Comparison of ENCODE assay signal across 20 cellular contexts in genomic region chr4:152591876-152592275, GRCh38. TPM values are rescaled to one million over a fixed set of nuclear protein-coding genes. Genes with fewer than 3 reads are reported as not detected.
DNase-seq lines count a peak whose midpoint lies in the region; ATAC-seq, FAIRE-seq and TF ChIP-seq lines count a peak whose summit lies in the region.
"Had no signal": no experiment of that assay in that cellular context is flagged by ENCODE, and none has a peak within 500 bp of the region (broad histone marks: within the 10 kb centered on the region; RNA-seq: fewer than 3 reads in every experiment).

No MANE protein-coding gene starts in this region.

- no peaks in the 10 kb centered on the region for H3K79me2 ChIP-seq in astrocyte (ENCODE audit: insufficient read depth, low read length)
- H3K79me2 ChIP-seq in Karpas-422 (ENCODE audit: low read length) = no peaks in the 10 kb centered on the region
- no peaks in the 10 kb centered on the region for H3K79me2 ChIP-seq in trophoblast cell (ENCODE audit: control insufficient read depth, insufficient read depth, low read length, poor library complexity)

- no peak overlapping the region for H4K91ac ChIP-seq in trophoblast cell (ENCODE audit: low read depth, low read length)

- H3K36me3 ChIP-seq in astrocyte (ENCODE audit: insufficient read depth, low read length) (no peaks in the 10 kb centered on the region), Karpas-422 (ENCODE audit: insufficient read depth, low read length) (no peaks in the 10 kb centered on the region), trophoblast cell (ENCODE audit: control insufficient read depth in 1 of 2, insufficient read depth in 2 of 2, low read length in 2 of 2) (no peaks in the 10 kb centered on the region)
- H3K36me3 ChIP-seq: lower lobe of right lung had no signal

- H3K4me1 Mint-ChIP-seq in T-helper 2 cell treated with Interferon-gamma antibody and Interleukin-4, amounts not matched to agents 5 μg/mL and 100 μg/mL, for 36 hours (ENCODE audit: low read depth) = peaks cover 8% of the 10 kb centered on the region
- H3K4me1 Mint-ChIP-seq in astrocyte (ENCODE audit: low read depth, unreplicated experiment) = peaks cover 25% of the 10 kb centered on the region
- peaks cover 11% of the 10 kb centered on the region for H3K4me1 Mint-ChIP-seq in stimulated activated effector memory CD8-positive, alpha-beta T cell treated with anti-CD3 and anti-CD28 coated beads, Interleukin-12 subunit alpha, Interleukin-12 subunit beta, amount 100 ng/mL, for 72 hours

- no peak for DNase-seq in T-helper 2 cell treated with Interferon-gamma antibody and Interleukin-4, amounts not matched to agents 5 μg/mL and 100 μg/mL, for 36 hours (ENCODE audit: low spot score)
- DNase-seq in T-helper 2 cell (no peak), astrocyte (ENCODE audit: low read depth) (no peak), inferior parietal cortex (ENCODE audit: extremely low spot score) (peak; percentile 19), Karpas-422 (no peak), trophoblast cell (no peak), NCI-H2081 (lab: John Stamatoyannopoulos, UW) (no peak)
- no peak for DNase-seq in stimulated activated effector memory CD8-positive, alpha-beta T cell treated with anti-CD3 and anti-CD28 coated beads, Interleukin-12 subunit alpha, Interleukin-12 subunit beta, amount 100 ng/mL, for 72 hours (ENCODE audit: low spot score in 2 of 2)
- DNase-seq: activated CD4-positive, alpha-beta T cell treated with anti-CD3 and anti-CD28 coated beads for 1 hour; cerebellar nuclear complex; DND-41; natural killer cell had no signal

- no peak overlapping the region for H3K14ac ChIP-seq in trophoblast cell (ENCODE audit: low read length)

- no peak for TF ChIP-seq CTCF in astrocyte (IDR thresholded peaks at IDR 0.05; ENCODE audit: insufficient read depth, low read depth, low read length)

- H4K20me1 ChIP-seq in astrocyte (ENCODE audit: insufficient read depth, low read length) (no peaks in the 10 kb centered on the region), Karpas-422 (ENCODE audit: insufficient read depth, low read depth, low read length) (no peaks in the 10 kb centered on the region)

- H3K9me3 Mint-ChIP-seq in T-helper 2 cell treated with Interferon-gamma antibody and Interleukin-4, amounts not matched to agents 5 μg/mL and 100 μg/mL, for 36 hours = peaks cover 2% of the 10 kb centered on the region
- H3K9me3 Mint-ChIP-seq in astrocyte (ENCODE audit: unreplicated experiment) = no peaks in the 10 kb centered on the region
- no peaks in the 10 kb centered on the region for H3K9me3 Mint-ChIP-seq in stimulated activated effector memory CD8-positive, alpha-beta T cell treated with anti-CD3 and anti-CD28 coated beads, Interleukin-12 subunit alpha, Interleukin-12 subunit beta, amount 100 ng/mL, for 72 hours
- H3K9me3 Mint-ChIP-seq: effector memory CD8-positive, alpha-beta T cell; natural killer cell had no signal

- WGBS in trophoblast cell (ENCODE audit: extremely low coverage, insufficient coverage, insufficient read length) = no CpG with 5 or more reads among the region's 6 CpGs

- H4K12ac ChIP-seq in trophoblast cell (ENCODE audit: low read depth, low read length) = no peak overlapping the region

- no peak overlapping the region for H3K27ac Mint-ChIP-seq in T-helper 2 cell treated with Interferon-gamma antibody and Interleukin-4, amounts not matched to agents 5 μg/mL and 100 μg/mL, for 36 hours
- H3K27ac Mint-ChIP-seq in astrocyte (ENCODE audit: unreplicated experiment) = no peak overlapping the region
- H3K27ac Mint-ChIP-seq in stimulated activated effector memory CD8-positive, alpha-beta T cell treated with anti-CD3 and anti-CD28 coated beads, Interleukin-12 subunit alpha, Interleukin-12 subunit beta, amount 100 ng/mL, for 72 hours = no peak overlapping the region
- H3K27ac Mint-ChIP-seq: activated CD8-positive, alpha-beta memory T cell treated with anti-CD3 and anti-CD28 coated beads, Interleukin-2, amount 10 ng/mL, durations not matched to agents 7 days and 5 days; CD14-positive monocyte; natural killer cell; stimulated activated naive CD8-positive, alpha-beta T cell treated with anti-CD3 and anti-CD28 coated beads, Interleukin-15, Interleukin-2, amounts not matched to agents 100 ng/mL and 50 ng/mL, for 24 hours had no signal

- H3K4me2 ChIP-seq in astrocyte (ENCODE audit: low read length) = peak overlapping the region; percentile 78
- H3K4me2 ChIP-seq in Karpas-422 (ENCODE audit: low read depth, low read length, poor library complexity, severe bottlenecking) = no peak overlapping the region
- H3K4me2 ChIP-seq in trophoblast cell (ENCODE audit: low read length) = no peak overlapping the region

- H2AK5ac ChIP-seq in trophoblast cell (ENCODE audit: low read length) = no peak overlapping the region

- no peaks in the 10 kb centered on the region for H3K9me3 ChIP-seq in astrocyte (ENCODE audit: insufficient read depth, low read depth, low read length)
- H3K9me3 ChIP-seq in Karpas-422 (ENCODE audit: low read length) = no peaks in the 10 kb centered on the region
- peaks cover 4% of the 10 kb centered on the region for H3K9me3 ChIP-seq in trophoblast cell (ENCODE audit: insufficient read depth, low read depth, low read length)
- H3K9me3 ChIP-seq: lower lobe of right lung had no signal

- H3K9me2 ChIP-seq in Karpas-422 (replicated peaks; ENCODE audit: insufficient read depth, low read length) = no peaks in the 10 kb centered on the region

- H3K4me1 ChIP-seq in astrocyte (ENCODE audit: insufficient read depth, low read length) (peaks cover 13% of the 10 kb centered on the region), Karpas-422 (ENCODE audit: low read length) (no peaks in the 10 kb centered on the region), trophoblast cell (ENCODE audit: control insufficient read depth in 1 of 2, insufficient read depth in 2 of 2, low read length in 2 of 2) (peaks cover 0 to 4% of the 10 kb centered on the region in 2 experiments)

- H3K9ac ChIP-seq in astrocyte (ENCODE audit: low read length) (no peak overlapping the region), Karpas-422 (ENCODE audit: low read length) (no peak overlapping the region), trophoblast cell (ENCODE audit: low read length) (no peak overlapping the region)

- no peak overlapping the region for H2BK5ac ChIP-seq in trophoblast cell (ENCODE audit: low read depth, low read length, poor library complexity)

- H3K79me1 ChIP-seq in trophoblast cell (ENCODE audit: low read length) = no peaks in the 10 kb centered on the region

- H2AFZ ChIP-seq in astrocyte (ENCODE audit: low read depth, low read length) (peak overlapping the region; percentile 64), Karpas-422 (ENCODE audit: low read length) (no peak overlapping the region), trophoblast cell (ENCODE audit: insufficient read depth, low read length, poor library complexity) (no peak overlapping the region)

- H3K27me3 Mint-ChIP-seq in T-helper 2 cell treated with Interferon-gamma antibody and Interleukin-4, amounts not matched to agents 5 μg/mL and 100 μg/mL, for 36 hours (ENCODE audit: low read depth) = peaks cover 19% of the 10 kb centered on the region
- peaks cover 3% of the 10 kb centered on the region for H3K27me3 Mint-ChIP-seq in astrocyte (ENCODE audit: low read depth, unreplicated experiment)

- H3K27me3 ChIP-seq in astrocyte (ENCODE audit: insufficient read depth, low read length) (no peaks in the 10 kb centered on the region), Karpas-422 (ENCODE audit: low read length) (no peaks in the 10 kb centered on the region), trophoblast cell (ENCODE audit: insufficient read depth, low read length) (no peaks in the 10 kb centered on the region)
- H3K27me3 ChIP-seq: foreskin keratinocyte had no signal

- H3K4me3 Mint-ChIP-seq in T-helper 2 cell treated with Interferon-gamma antibody and Interleukin-4, amounts not matched to agents 5 μg/mL and 100 μg/mL, for 36 hours = peak overlapping the region; percentile 39
- H3K4me3 Mint-ChIP-seq in astrocyte (ENCODE audit: unreplicated experiment) = no peak overlapping the region
- peak overlapping the region; percentile 37 for H3K4me3 Mint-ChIP-seq in stimulated activated effector memory CD8-positive, alpha-beta T cell treated with anti-CD3 and anti-CD28 coated beads, Interleukin-12 subunit alpha, Interleukin-12 subunit beta, amount 100 ng/mL, for 72 hours
- H3K4me3 Mint-ChIP-seq: natural killer cell; stimulated activated naive CD8-positive, alpha-beta T cell treated with anti-CD3 and anti-CD28 coated beads, Interleukin-15, Interleukin-2, amounts not matched to agents 100 ng/mL and 50 ng/mL, for 24 hours had no signal

- H3K18ac ChIP-seq in trophoblast cell (ENCODE audit: low read length) = no peak overlapping the region

- no peak overlapping the region for H4K8ac ChIP-seq in trophoblast cell (ENCODE audit: low read depth, low read length)

- H3K23ac ChIP-seq in trophoblast cell (ENCODE audit: low read length) = no peak overlapping the region

- H3K36me3 Mint-ChIP-seq in T-helper 2 cell treated with Interferon-gamma antibody and Interleukin-4, amounts not matched to agents 5 μg/mL and 100 μg/mL, for 36 hours (ENCODE audit: low read depth) = no peaks in the 10 kb centered on the region
- no peaks in the 10 kb centered on the region for H3K36me3 Mint-ChIP-seq in astrocyte (ENCODE audit: low read depth, unreplicated experiment)
- H3K36me3 Mint-ChIP-seq in stimulated activated effector memory CD8-positive, alpha-beta T cell treated with anti-CD3 and anti-CD28 coated beads, Interleukin-12 subunit alpha, Interleukin-12 subunit beta, amount 100 ng/mL, for 72 hours = no peaks in the 10 kb centered on the region
- H3K36me3 Mint-ChIP-seq: activated CD8-positive, alpha-beta memory T cell treated with anti-CD3 and anti-CD28 coated beads, Interleukin-2, amount 10 ng/mL, durations not matched to agents 7 days and 5 days; natural killer cell had no signal

- no peak overlapping the region for H2BK120ac ChIP-seq in trophoblast cell (ENCODE audit: insufficient read depth, low read length, poor library complexity)

- H2BK12ac ChIP-seq in trophoblast cell (ENCODE audit: low read length) = no peak overlapping the region

- H3K27ac ChIP-seq in astrocyte (ENCODE audit: low read depth, low read length) = no peak overlapping the region
- no peak overlapping the region for H3K27ac ChIP-seq in Karpas-422 (ENCODE audit: low read length)
- no peak overlapping the region for H3K27ac ChIP-seq in trophoblast cell (ENCODE audit: low read depth, low read length)
- H3K27ac ChIP-seq: foreskin keratinocyte, lower lobe of right lung had no signal

- H3K4ac ChIP-seq in trophoblast cell (ENCODE audit: low read depth, low read length) = no peak overlapping the region

- no peak for ATAC-seq in stimulated activated effector memory CD8-positive, alpha-beta T cell treated with anti-CD3 and anti-CD28 coated beads, Interleukin-12 subunit alpha, Interleukin-12 subunit beta, amount 100 ng/mL, for 72 hours
- ATAC-seq: HCT116 had no signal

- H3K4me3 ChIP-seq in astrocyte (ENCODE audit: insufficient read depth, low read depth, low read length) (no peak overlapping the region), Karpas-422 (ENCODE audit: low read length) (no peak overlapping the region), trophoblast cell (ENCODE audit: low read depth, low read length) (no peak overlapping the region)
- H3K4me3 ChIP-seq: lower lobe of right lung had no signal

- no peak for FAIRE-seq in astrocyte (lab: Jason Lieb, UNC)
- FAIRE-seq: A204.1 had no signal

RNA-seq across cellular contexts. Expression of gene FBXW7, which starts 56.0 kb away (rescaled TPM):
- 34.7 and 42.5 TPM in 2 replicates for total RNA-seq in astrocyte
- 30.9 and 44.4 TPM in 2 replicates for total RNA-seq in Karpas-422 (2014; rRNA removed; shearing (Covaris generic); ENCODE audit: low replicate concordance)
- polyA plus RNA-seq in trophoblast cell (2013) = 11.5 and 12.3 TPM in 2 replicates
